ENCODE assay signal across 8 cellular contexts in the genomic region with DNA sequence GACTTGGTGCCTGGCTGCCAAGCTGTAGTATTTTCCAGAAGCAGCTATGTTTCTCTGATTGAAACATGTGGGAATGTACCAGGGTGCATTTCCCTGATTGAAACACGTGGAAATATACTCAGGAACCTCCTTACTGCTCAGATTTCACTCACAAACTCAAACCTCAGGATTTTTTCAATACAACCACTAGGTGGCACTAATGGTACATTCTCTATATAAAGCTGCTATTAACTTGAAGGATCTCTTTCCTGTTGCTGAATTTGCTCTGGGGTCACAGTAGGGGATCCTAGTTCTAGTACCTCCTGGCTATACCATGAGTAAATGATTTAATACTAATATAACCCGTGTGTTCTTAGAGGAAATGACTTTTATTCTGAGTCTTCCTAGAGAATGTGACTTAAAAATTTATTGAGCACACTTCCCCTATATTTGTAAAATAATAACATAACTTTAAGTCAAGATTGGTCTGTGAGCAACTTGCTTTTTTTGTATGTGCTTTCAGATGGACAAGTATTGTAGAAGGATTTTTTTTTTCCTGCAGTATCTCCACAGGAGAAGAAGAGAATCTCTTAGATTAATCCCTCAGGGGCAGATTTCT.
DNase-seq lines count a peak whose midpoint lies in the region; ATAC-seq, FAIRE-seq and TF ChIP-seq lines count a peak whose summit lies in the region.

No MANE protein-coding gene starts in this region.

- H3K27me3 ChIP-seq in Loucy (ENCODE audit: insufficient read depth, low read length, poor library complexity, severe bottlenecking) (no peaks in the 10 kb centered on the region), parathyroid adenoma (ENCODE audit: control insufficient read depth, insufficient read depth, low read length) (no peaks in the 10 kb centered on the region)

- no peak overlapping the region for H3K27ac ChIP-seq in parathyroid adenoma

- no peaks in the 10 kb centered on the region for H3F3A ChIP-seq in Loucy (ENCODE audit: low read depth)

- no peaks in the 10 kb centered on the region for H4K20me1 ChIP-seq in Loucy (ENCODE audit: insufficient read depth, low read length, poor library complexity, severe bottlenecking)

- TF ChIP-seq CTCF in Loucy (conservative IDR thresholded peaks at IDR 0.05; ENCODE audit: low read length): peak; percentile 72
- peak; percentile 26 for TF ChIP-seq CTCF in parathyroid adenoma (IDR thresholded peaks at IDR 0.05)

- no peaks in the 10 kb centered on the region for H3K79me2 ChIP-seq in Loucy (ENCODE audit: insufficient read depth, low read length)
- no peaks in the 10 kb centered on the region for H3K79me2 ChIP-seq in parathyroid adenoma

- H3K9me2 ChIP-seq in Loucy (replicated peaks; ENCODE audit: low read depth, low read length): no peaks in the 10 kb centered on the region

- peak; percentile 90 for ATAC-seq in GM21390 (IDR thresholded peaks at IDR 0.05; ENCODE audit: unreplicated experiment)

- H3K4me2 ChIP-seq in Loucy (ENCODE audit: low read depth, low read length, poor library complexity, severe bottlenecking) (no peak overlapping the region), parathyroid adenoma (ENCODE audit: low read length) (no peak overlapping the region)

- H3K4me3 ChIP-seq in Loucy (ENCODE audit: low read length, poor library complexity, severe bottlenecking) (no peak overlapping the region), parathyroid adenoma (ENCODE audit: low read depth, low read length) (no peak overlapping the region)

- H2AFZ ChIP-seq in Loucy (ENCODE audit: low read length) (no peak overlapping the region), parathyroid adenoma (no peak overlapping the region)

- H3K9me3 ChIP-seq in Loucy (ENCODE audit: insufficient read depth, low read depth, low read length): no peaks in the 10 kb centered on the region
- H3K9me3 ChIP-seq in parathyroid adenoma (ENCODE audit: control insufficient read depth, low read length): no peaks in the 10 kb centered on the region

- H3K4me1 ChIP-seq in Loucy (ENCODE audit: insufficient read depth, low read length, poor library complexity, severe bottlenecking) (no peaks in the 10 kb centered on the region), parathyroid adenoma (no peaks in the 10 kb centered on the region)

- FAIRE-seq in RCC 7860 (lab: Jason Lieb, UNC): no peak

- DNase-seq in Caki2 (ENCODE audit: low read depth) (peak; percentile 41), RCC 7860 (ENCODE audit: low spot score) (peak; percentile 32), fibroblast of gingiva (ENCODE audit: low read depth) (peak; percentile 3), activated gamma-delta T cell treated with Interleukin-2 at 50 U/mL for 16 hours (no peak)
- no peak for DNase-seq in activated T-cell treated with anti-CD3 and anti-CD28 coated beads, Interleukin-2, amount 50 U/mL, for 1 hour

- in situ Hi-C loops in Caki2 (cut with HindIII; ENCODE audit: low pct_unique_long_range_greater_than_20kb, low sequenced_read_pairs): no loop called here

- H3K9ac ChIP-seq in Loucy (ENCODE audit: low read depth, low read length, poor library complexity, severe bottlenecking): no peak overlapping the region
- no peak overlapping the region for H3K9ac ChIP-seq in parathyroid adenoma

- H3K36me3 ChIP-seq in Loucy (ENCODE audit: insufficient read depth, low read length) (no peaks in the 10 kb centered on the region), parathyroid adenoma (ENCODE audit: control insufficient read depth, insufficient read depth, low read length) (no peaks in the 10 kb centered on the region)

Comparison
In these comparisons a context has a peak if more than half of its experiments do, and no peak if none do; other contexts are left out.
1. DNase-seq: peak in Caki2 (single experiment), RCC 7860 (single experiment) and fibroblast of gingiva (single experiment); none in activated T-cell treated with anti-CD3 and anti-CD28 coated beads, Interleukin-2, amount 50 U/mL, for 1 hour (single experiment) and activated gamma-delta T cell treated with Interleukin-2 at 50 U/mL for 16 hours (single experiment).